18 cellular contexts compared by ENCODE assay signal in genomic region chr11:69541001-69541285, GRCh38. TPM values are rescaled to one million over a fixed set of nuclear protein-coding genes. Genes with fewer than 3 reads are reported as not detected.
DNase-seq lines count a peak whose midpoint lies in the region; TF ChIP-seq lines count a peak whose summit lies in the region.
"Had no signal": no experiment of that assay in that cellular context is flagged by ENCODE, and none has a peak within 500 bp of the region (broad histone marks: within the 10 kb centered on the region; RNA-seq: fewer than 3 reads in every experiment).

No MANE protein-coding gene starts in this region.

- peak overlapping the region; percentile 83 for H3K27ac ChIP-seq in left ventricle myocardium inferior (replicated peaks)
- no peak overlapping the region for H3K27ac ChIP-seq in WERI-Rb-1

- H3K27ac Mint-ChIP-seq in dendritic cell treated with granulocyte-macrophage colony-stimulating factor and Interleukin-4, amounts not matched to agents 40 ng/mL and 50 ng/mL, for 4 days = peak overlapping the region; percentile 93
- H3K27ac Mint-ChIP-seq: B cell; CD8-positive, alpha-beta T cell; IgD-negative memory B cell had no signal

- no peak overlapping the region for H3K4me3 Mint-ChIP-seq in dendritic cell treated with granulocyte-macrophage colony-stimulating factor and Interleukin-4, amounts not matched to agents 40 ng/mL and 50 ng/mL, for 4 days
- H3K4me3 Mint-ChIP-seq: B cell; CD8-positive, alpha-beta T cell; H9 had no signal

- TF ChIP-seq CTCF in left ventricle myocardium inferior (IDR thresholded peaks at IDR 0.05; ENCODE audit: borderline replicate concordance) = no peak
- no peak for TF ChIP-seq CTCF in WERI-Rb-1 (IDR thresholded peaks at IDR 0.05; ENCODE audit: low read depth, low read length)

- H3K4me1 ChIP-seq in left ventricle myocardium inferior = peaks cover 40% of the 10 kb centered on the region

- H3K9me3 ChIP-seq in left ventricle myocardium inferior (replicated peaks) = no peaks in the 10 kb centered on the region
- no peaks in the 10 kb centered on the region for H3K9me3 ChIP-seq in WERI-Rb-1 (ENCODE audit: severe bottlenecking)

- peaks cover 19% of the 10 kb centered on the region for H3K27me3 Mint-ChIP-seq in dendritic cell treated with granulocyte-macrophage colony-stimulating factor and Interleukin-4, amounts not matched to agents 40 ng/mL and 50 ng/mL, for 4 days

- H3K4me1 Mint-ChIP-seq in dendritic cell treated with granulocyte-macrophage colony-stimulating factor and Interleukin-4, amounts not matched to agents 40 ng/mL and 50 ng/mL, for 4 days (ENCODE audit: low read depth) = peaks cover 45% of the 10 kb centered on the region

- H3K27me3 ChIP-seq in left ventricle myocardium inferior (ENCODE audit: low read depth) = no peaks in the 10 kb centered on the region
- H3K27me3 ChIP-seq in WERI-Rb-1 (ENCODE audit: insufficient read depth, low read depth, severe bottlenecking) = peaks cover 49% of the 10 kb centered on the region

- H3K36me3 ChIP-seq in left ventricle myocardium inferior = no peaks in the 10 kb centered on the region
- no peaks in the 10 kb centered on the region for H3K36me3 ChIP-seq in WERI-Rb-1

- H3K36me3 Mint-ChIP-seq in dendritic cell treated with granulocyte-macrophage colony-stimulating factor and Interleukin-4, amounts not matched to agents 40 ng/mL and 50 ng/mL, for 4 days (ENCODE audit: low read depth) = no peaks in the 10 kb centered on the region
- H3K36me3 Mint-ChIP-seq: CD8-positive, alpha-beta T cell; IgD-negative memory B cell had no signal

- intact Hi-C loops in left ventricle myocardium inferior (cut with micrococcal nuclease) = no loop called here
- intact Hi-C loops in cardiac septum (cut with DNase I) = no loop called here
- intact Hi-C loops in dendritic cell treated with granulocyte-macrophage colony-stimulating factor and Interleukin-4, amounts not matched to agents 40 ng/mL and 50 ng/mL, for 4 days (cut with micrococcal nuclease) = no loop called here

- H3K4me3 ChIP-seq in left ventricle myocardium inferior = no peak overlapping the region
- H3K4me3 ChIP-seq in WERI-Rb-1 (ENCODE audit: low read depth, low read length) = no peak overlapping the region

- DNase-seq in left ventricle myocardium inferior (no peak), cardiac septum (ENCODE audit: low spot score) (no peak), renal cortical epithelial cell (ENCODE audit: low read depth) (peak; percentile 24), DMS79 treated with DMSO at 0.1 percent for 48 hours (lab: John Stamatoyannopoulos, UW) (no peak), WERI-Rb-1 (no peak), germinal center (ENCODE audit: low spot score) (no peak), NCI-H2107 (lab: John Stamatoyannopoulos, UW) (no peak)
- DNase-seq: CD8-positive, alpha-beta T cell; DMS 273 treated with DMSO at 0.1 percent for 48 hours; H9; NCI-H1417; NCI-H510A; NCI-H82 had no signal

- no peaks in the 10 kb centered on the region for H3K9me3 Mint-ChIP-seq in dendritic cell treated with granulocyte-macrophage colony-stimulating factor and Interleukin-4, amounts not matched to agents 40 ng/mL and 50 ng/mL, for 4 days
- H3K9me3 Mint-ChIP-seq: CD8-positive, alpha-beta T cell; H9; IgD-negative memory B cell had no signal

RNA-seq across cellular contexts. Expression of gene LINC01488, which starts 59.5 kb away (rescaled TPM):
- total RNA-seq in left ventricle myocardium inferior = 0.38 TPM
- 0.19 TPM for total RNA-seq in cardiac septum
- total RNA-seq in renal cortical epithelial cell = not detected in 2 replicates
- total RNA-seq: B cell; CD8-positive, alpha-beta T cell; H9; HT1080; LHCN-M2 had no signal
